ENCODE assay signal across 25 cellular contexts in the genomic region with DNA sequence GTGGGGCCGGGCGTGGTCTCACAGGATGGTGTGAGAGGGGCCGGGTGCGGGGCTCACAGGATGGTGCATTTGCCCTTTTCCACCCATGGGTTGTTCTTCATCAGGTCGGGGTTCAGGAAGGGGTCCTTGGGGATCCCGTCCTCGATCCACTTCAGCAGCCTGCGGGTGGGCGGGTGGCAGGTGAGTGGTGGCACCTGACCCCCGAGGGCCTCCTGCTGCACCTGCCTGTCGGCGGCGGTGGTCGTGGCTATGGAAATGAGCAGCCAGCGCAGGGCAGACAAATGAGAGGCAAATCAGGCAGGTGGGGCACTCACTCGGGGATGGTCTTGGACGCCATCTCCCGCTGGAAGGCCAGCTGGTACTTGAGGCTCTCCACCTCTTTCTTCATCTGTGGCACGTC. TPM values are rescaled to one million over a fixed set of nuclear protein-coding genes. Genes with fewer than 3 reads are reported as not detected.
"Had no signal": no experiment of that assay in that cellular context is flagged by ENCODE, and none has a peak within 500 bp of the region (broad histone marks: within the 10 kb centered on the region; RNA-seq: fewer than 3 reads in every experiment).

No MANE protein-coding gene starts in this region.

- H3K4me2 ChIP-seq: KMS-11, SK-N-SH had no signal

- DNase-seq: IMR-90, MV-4-11, NCI-H1048, NCI-H1105, NCI-H1417, NCI-H1436 treated with DMSO at 0.1 percent for 48 hours, NCI-H1694, NCI-H187 treated with DMSO at 0.1 percent for 48 hours, NCI-H2029 treated with DMSO at 0.1 percent for 48 hours, NCI-H2171, NCI-H226, NCI-H446, NCI-H510A treated with DMSO at 0.1 percent for 48 hours, NCI-H82, RPMI8226, SHP77, SK-N-SH, SW 1271, T-cell had no signal

- H3K27ac ChIP-seq: KMS-11 had no signal

- H3K9ac ChIP-seq: KMS-11, SK-N-SH had no signal

- H3K9me2 ChIP-seq: SK-N-SH had no signal

- H3K9me3 ChIP-seq: SK-N-SH had no signal

- ATAC-seq: HepG2, T-cell had no signal

RNA-seq across cellular contexts. Expression of a gene that starts 1.9 kb away (rescaled TPM):
- total RNA-seq: HepG2, HT1080, IMR-90, LHCN-M2, MCF 10A, SK-MEL-5, T-cell had no signal

RNA-seq across cellular contexts. Expression of a gene that starts 38.1 kb away (rescaled TPM):
- total RNA-seq: HT1080, IMR-90, LHCN-M2, SK-MEL-5 had no signal
